ENCODE assay signal across 10 cellular contexts in genomic region chr2:212892193-212892592, GRCh38.
A peak's percentile ranks its signal among the peaks of the same experiment; 100 is the strongest.
DNase-seq lines count a peak whose midpoint lies in the region; ATAC-seq lines count a peak whose summit lies in the region.
"Had no signal": no experiment of that assay in that cellular context is flagged by ENCODE, and none has a peak within 500 bp of the region (broad histone marks: within the 10 kb centered on the region; RNA-seq: fewer than 3 reads in every experiment).

No MANE protein-coding gene starts in this region.

- ATAC-seq in HG03175 (IDR thresholded peaks at IDR 0.05; ENCODE audit: unreplicated experiment): no peak
- ATAC-seq: activated T-cell treated with anti-CD3 and anti-CD28 coated beads, Interleukin-2, amount 50 U/mL, for 4 hours had no signal

- peak; percentile 8 for DNase-seq in DMS53 (lab: John Stamatoyannopoulos, UW)
- no peak for DNase-seq in DMS53 treated with DMSO at 0.1 percent for 48 hours (lab: John Stamatoyannopoulos, UW; ENCODE audit: unreplicated experiment)
- DNase-seq in NCI-H1694 treated with DMSO at 0.1 percent for 48 hours (lab: John Stamatoyannopoulos, UW): peak; percentile 22
- peak; percentile 43 to 51 for DNase-seq in dermis microvascular lymphatic vessel endothelial cell (ENCODE audit: low read depth in 2 of 2)
- DNase-seq in pons (ENCODE audit: low spot score): peak; percentile 16
- DNase-seq in ecto neural progenitor cell (ENCODE audit: low spot score): no peak
- DNase-seq in NCI-H1048 (lab: John Stamatoyannopoulos, UW): no peak
- DNase-seq: activated T-cell treated with anti-CD3 and anti-CD28 coated beads, Interleukin-2, amount 50 U/mL, for 4 hours; transverse colon had no signal

Comparison
In these comparisons a context has a peak if more than half of its experiments do, and no peak if none do; other contexts are left out.
1. DNase-seq: peak in DMS53 (single experiment), NCI-H1694 treated with DMSO at 0.1 percent for 48 hours (single experiment), dermis microvascular lymphatic vessel endothelial cell (2 of 2) and pons (single experiment); none in DMS53 treated with DMSO at 0.1 percent for 48 hours (single experiment), ecto neural progenitor cell (single experiment) and NCI-H1048 (single experiment).